ENCODE assay signal across 1 cellular context in genomic region chr6:27145731-27146455, GRCh38.
A peak's percentile ranks its signal among the peaks of the same experiment; 100 is the strongest.
TF ChIP-seq lines count a peak whose summit lies in the region.

No MANE protein-coding gene starts in this region.

TF ChIP-seq in HCT116, 20 proteins besides CTCF, POLR2A, EP300 and RAD21 (continued from another document):
- TF ChIP-seq ELF1 (IDR thresholded peaks at IDR 0.05; ENCODE audit: borderline replicate concordance, low read depth): peak; percentile 55; the same call in 1 of the 2 replicates
- peak; percentile 71 for TF ChIP-seq YY1 (IDR thresholded peaks at IDR 0.05; ENCODE audit: extremely low read depth, insufficient replicate concordance, low read depth, low read length)
- peak; percentile 94 for TF ChIP-seq MAX (IDR thresholded peaks at IDR 0.05)
